Comparison of ENCODE assay signal across 8 cellular contexts in the genomic region with DNA sequence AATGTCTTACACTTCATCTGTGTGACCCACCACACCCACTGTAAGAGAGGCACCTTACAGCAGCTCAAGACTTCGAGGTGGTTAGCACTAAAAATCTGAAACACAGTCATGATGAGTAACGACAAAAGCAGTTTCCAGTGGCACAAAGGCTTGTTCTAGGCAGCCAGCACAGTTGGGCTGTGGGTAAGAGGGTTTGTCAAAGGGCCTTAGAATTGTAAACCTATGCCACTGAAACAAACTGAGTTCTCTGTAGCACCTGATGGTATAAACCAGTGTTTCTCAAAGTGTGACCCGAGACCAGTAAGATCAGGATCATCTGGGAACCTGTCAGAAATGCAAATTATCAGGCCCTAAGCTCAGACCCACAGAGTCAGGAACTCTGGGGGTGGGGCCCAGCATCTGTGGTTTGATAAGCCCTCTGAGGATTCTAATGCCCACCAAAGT. TPM values are rescaled to one million over a fixed set of nuclear protein-coding genes. Genes with fewer than 3 reads are reported as not detected.
DNase-seq lines count a peak whose midpoint lies in the region; ATAC-seq, FAIRE-seq and TF ChIP-seq lines count a peak whose summit lies in the region.

No MANE protein-coding gene starts in this region.

- no peaks in the 10 kb centered on the region for H3K9me3 ChIP-seq in GM12878 (replicated peaks; ENCODE audit: control insufficient read depth, insufficient read depth, low read length)

- ATAC-seq in GM21423 (IDR thresholded peaks at IDR 0.05; ENCODE audit: unreplicated experiment): peak; percentile 41
- ATAC-seq in GM12878: peak; percentile 73
- ATAC-seq in HG03025 (IDR thresholded peaks at IDR 0.05; ENCODE audit: low FRiP score, unreplicated experiment): no peak

- H3K4me2 ChIP-seq in GM12878 (ENCODE audit: control insufficient read depth, insufficient read depth): peak overlapping the region; percentile 67

- no peak for TF ChIP-seq RAD21 in GM12878 (IDR thresholded peaks at IDR 0.05; ENCODE audit: insufficient read depth, low read depth, low read length)

- peak overlapping the region; percentile 53; the same call in 1 of the 2 replicates for H3K9ac ChIP-seq in GM12878 (ENCODE audit: control insufficient read depth, insufficient read depth, low read length)

- H4K20me1 ChIP-seq in GM12878 (ENCODE audit: control insufficient read depth, insufficient read depth): no peaks in the 10 kb centered on the region

- H3K27me3 ChIP-seq in GM12878 (replicated peaks in 1 of 2; ENCODE audit: control insufficient read depth in 2 of 2, insufficient read depth in 2 of 2, low read length in 1 of 2): no peaks in the 10 kb centered on the region

- H3K36me3 ChIP-seq in GM12878 (ENCODE audit: control insufficient read depth in 2 of 2, insufficient read depth in 2 of 2, low read length in 1 of 2): no peaks in the 10 kb centered on the region

- POLR2A ChIA-PET in GM12878 (lab: Charles Lee): interaction anchor here (0.9 to 3.9 kb wide), 10 partner anchors 9 to 257 kb away, joined by 3 to 21 read pairs (median 4); no protein-coding TSS in a partner anchor

- H3K4me3 ChIP-seq in GM12878: no peak overlapping the region
- H3K4me3 ChIP-seq in lower leg skin (ENCODE audit: low read depth, poor library complexity, severe bottlenecking): no peak overlapping the region

- in situ Hi-C loops in GM12878 (cut with MboI): no loop called here

- SMC1A ChIA-PET in GM12878 (lab: Charles Lee; ENCODE audit: uncharacterized antibody, unreplicated experiment): interaction anchor here (0.7 to 6.6 kb wide), 34 partner anchors 10 to 399 kb away, joined by 3 to 80 read pairs (median 8); partner anchors contain the start of gene DAPK2

- TF ChIP-seq CTCF in GM12878 (IDR thresholded peaks at IDR 0.05 in 2 of 3, conservative IDR thresholded peaks at IDR 0.05 in 1 of 3; ENCODE audit: control insufficient read depth in 2 of 3, extremely low read depth in 1 of 3, insufficient read depth in 1 of 3, low read depth in 3 of 3, low read length in 3 of 3): no peak
- no peak for TF ChIP-seq CTCF in lower leg skin (IDR thresholded peaks at IDR 0.05)

- H3K4me1 ChIP-seq in GM12878 (ENCODE audit: control insufficient read depth, insufficient read depth, low read length): peaks cover 32% of the 10 kb centered on the region

- FAIRE-seq in GM12878 (lab: Jason Lieb, UNC): peak; percentile 79

- RAD21 ChIA-PET in GM12878 (lab: Charles Lee; ENCODE audit: unreplicated experiment): interaction anchor here (0.6 to 4.6 kb wide), 30 partner anchors 11 to 465 kb away, joined by 3 to 68 read pairs (median 6); partner anchors contain the start of gene DAPK2

- TF ChIP-seq POLR2A in GM12878 (IDR thresholded peaks at IDR 0.05; ENCODE audit: low read depth, low read length) (no peak), lower leg skin (IDR thresholded peaks at IDR 0.05) (no peak)

- peak overlapping the region; percentile 15; the same call in 1 of the 2 replicates for H2AFZ ChIP-seq in GM12878 (ENCODE audit: control insufficient read depth, low read depth, low read length)

- WGBS in GM12878 (ENCODE audit: insufficient coverage, insufficient replicate concordance, low lambda C conversion rate, missing lambda C conversion rate): 2% methylated on average over 3 of the region's 3 CpGs
- 41 to 51% methylated on average over 3 of the region's 3 CpGs for WGBS in lower leg skin, 2 donors

- H3K27ac ChIP-seq in GM12878 (ENCODE audit: control insufficient read depth, insufficient read depth): peak overlapping the region; percentile 76

- intact Hi-C loops in GM12878 (cut with micrococcal nuclease; ENCODE audit: unreplicated experiment) (loop anchor here (1.0 to 2.0 kb wide), 4 partner anchors 24 to 258 kb away; no protein-coding TSS in a partner anchor), lower leg skin (cut with DNase I; ENCODE audit: low total_unique reads) (no loop called here)

- peaks cover 3% of the 10 kb centered on the region for H3K79me2 ChIP-seq in GM12878 (ENCODE audit: control insufficient read depth, insufficient read depth, low read length)

- DNase-seq in T follicular helper cell (ENCODE audit: low read depth) (peak; percentile 50), GM12878 (ENCODE audit: low read depth, low spot score) (peak; percentile 84), GDM1 (lab: John Stamatoyannopoulos, UW) (no peak), lower leg skin (ENCODE audit: low spot score in 2 of 2) (no peak), 8988T (no peak)
- DNase-seq in stimulated activated CD4-positive, alpha-beta T cell treated with anti-CD3 and anti-CD28 coated beads, Interleukin-4, amount 100 ng/mL, for 24 hours: peak; percentile 75

- no peak for TF ChIP-seq EP300 in GM12878 (IDR thresholded peaks at IDR 0.05; ENCODE audit: borderline replicate concordance in 1 of 2, control insufficient read depth in 1 of 2, low read depth in 2 of 2, low read length in 2 of 2)

- CTCF ChIA-PET in GM12878 (lab: Yijun Ruan, JAX): interaction anchor here (0.7 to 5.4 kb wide), 29 partner anchors 11 to 382 kb away, joined by 3 to 102 read pairs (median 7); no protein-coding TSS in a partner anchor

- no TSS peak for BruUV-seq in GM12878 (replicated peaks; lab: Mats Ljungman, UMichigan)

TF ChIP-seq in GM12878, 131 proteins besides CTCF, POLR2A, EP300 and RAD21 (continues in another document):
- 0 out of 2 replicates have a peak, but pooled peaks have one; percentile 24 for TF ChIP-seq MXI1 (IDR thresholded peaks at IDR 0.05; ENCODE audit: low read depth, low read length)
- TF ChIP-seq STAT1 (conservative IDR thresholded peaks at IDR 0.05): no peak
- no peak for TF ChIP-seq YBX1 (IDR thresholded peaks at IDR 0.05)
- TF ChIP-seq ATF2 (IDR thresholded peaks at IDR 0.05; ENCODE audit: low read length): peak; percentile 49; the same call in 1 of the 2 replicates
- peak; percentile 8 to 17; a peak in 1 of 4 replicates for TF ChIP-seq IKZF2 (IDR thresholded peaks at IDR 0.05)
- TF ChIP-seq CEBPZ (IDR thresholded peaks at IDR 0.05; ENCODE audit: low read depth, low read length): no peak
- TF ChIP-seq ZNF217 (IDR thresholded peaks at IDR 0.05): no peak
- no peak for TF ChIP-seq ZZZ3 (IDR thresholded peaks at IDR 0.05; ENCODE audit: control insufficient read depth, insufficient read length, low read depth)
- TF ChIP-seq MEF2B (IDR thresholded peaks at IDR 0.05; ENCODE audit: partially characterized antibody, poor library complexity, severe bottlenecking): peak; percentile 62
- TF ChIP-seq ZBED1 (IDR thresholded peaks at IDR 0.05; ENCODE audit: borderline replicate concordance): no peak
- TF ChIP-seq EZH2 (IDR thresholded peaks at IDR 0.05; ENCODE audit: borderline replicate concordance, control insufficient read depth, low read depth, low read length): no peak
- TF ChIP-seq RUNX3 (IDR thresholded peaks at IDR 0.05; ENCODE audit: low read length): peak; percentile 66

RNA-seq across cellular contexts. Expression of gene DAPK2, which starts 36.5 kb away (rescaled TPM):
- 20.9 and 25.3 TPM in 2 replicates for total RNA-seq in GM12878 (2013; cell fraction: nucleolus; rRNA removed)
- total RNA-seq in GM12878 (2014; rRNA removed): 5.4 and 8.4 TPM in 2 replicates
- total RNA-seq in GM12878 (2014; rRNA removed; fragmentation: Illumina TruSeq; extraction: Trizol): 3.8 and 4.8 TPM in 2 replicates
- total RNA-seq in GM12878 (2021): 5.6 and 5.9 TPM in 2 replicates
- polyA plus RNA-seq in GM12878 (2011; ENCODE audit: low read depth): 2.9 TPM
- polyA plus RNA-seq in GM12878 (2011; rRNA removed): 2.9 and 4.3 TPM in 2 replicates
- polyA plus RNA-seq in GM12878 (2011; cell fraction: cytosol; rRNA removed): 5.8 and 7.7 TPM in 2 replicates
- polyA plus RNA-seq in GM12878 (2011; cell fraction: nucleus; rRNA removed): 14.9 and 15.7 TPM in 2 replicates
- 6.3 and 6.4 TPM in 2 replicates for polyA plus RNA-seq in GM12878 (2012)
- polyA plus RNA-seq in GM12878 (2014; fragmentation: Illumina TruSeq; extraction: Trizol): 3.4 and 6.1 TPM in 2 replicates
- under 1 TPM; 0.69 to 0.75 TPM for polyA plus RNA-seq in GM12878 (2014; fragmentation: Nextera tagmentation; extraction: Ambion mirVana)
- 5.5 and 6.6 TPM in 2 replicates for polyA plus RNA-seq in GM12878 (2014; rRNA removed)
- polyA plus RNA-seq in GM12878 (2016; fragmentation: Nextera tagmentation; extraction: Ambion mirVana): 1 to 10 TPM; 3.3 to 4.4 TPM
- polyA minus RNA-seq in GM12878 (2011; rRNA and poly(A)+ RNA removed): 3.6 and 6.2 TPM in 2 replicates
- 1.6 and 3.8 TPM in 2 replicates for polyA minus RNA-seq in GM12878 (2011; cell fraction: cytosol; rRNA and poly(A)+ RNA removed)
- 3.6 and 6.7 TPM in 2 replicates for polyA minus RNA-seq in GM12878 (2011; cell fraction: nucleus; rRNA and poly(A)+ RNA removed)
- total RNA-seq in lower leg skin: 10 to 100 TPM; 10.9 to 27.5 (median 13.3) TPM

Comparison
In these comparisons a context has a peak if more than half of its experiments do, and no peak if none do; other contexts are left out.
1. DNase-seq: peak in T follicular helper cell (single experiment), GM12878 (single experiment) and stimulated activated CD4-positive, alpha-beta T cell treated with anti-CD3 and anti-CD28 coated beads, Interleukin-4, amount 100 ng/mL, for 24 hours (single experiment); none in GDM1 (single experiment), lower leg skin (0 of 2) and 8988T (single experiment).